ENCODE assay signal across 28 cellular contexts in the genomic region with DNA sequence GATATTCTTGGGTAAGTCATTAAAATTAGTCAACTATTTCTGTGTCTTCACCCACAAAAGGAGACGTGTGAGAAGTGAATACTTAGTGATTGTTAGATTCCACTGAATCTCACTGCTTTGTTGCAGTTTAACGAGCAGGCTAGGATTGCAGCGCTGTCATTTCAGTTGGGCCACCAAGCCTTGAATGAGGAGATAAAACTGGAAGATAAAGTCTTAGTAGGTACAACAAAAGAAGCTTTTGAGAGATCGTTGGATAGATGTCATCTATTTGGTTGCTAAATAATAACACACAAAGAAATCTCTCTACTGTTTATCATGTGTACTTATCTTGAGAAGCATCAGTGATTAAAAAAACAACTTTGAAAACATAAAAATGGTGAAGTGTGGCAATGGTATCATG.
"Had no signal": no experiment of that assay in that cellular context is flagged by ENCODE, and none has a peak within 500 bp of the region (broad histone marks: within the 10 kb centered on the region; RNA-seq: fewer than 3 reads in every experiment).

No MANE protein-coding gene starts in this region.

- H3K4me3 ChIP-seq: heart right ventricle, hepatocyte, left lung, lower lobe of right lung, ovary, prostate gland, sigmoid colon, spleen, suprapubic skin, thoracic aorta, tibial artery, upper lobe of right lung had no signal

- H3K9me3 ChIP-seq: heart right ventricle, left lung, lower lobe of right lung, ovary, prostate gland, sigmoid colon, spleen, suprapubic skin, thoracic aorta, upper lobe of right lung had no signal

- H3K27ac ChIP-seq: heart right ventricle, hepatocyte, left lung, lower lobe of right lung, ovary, prostate gland, sigmoid colon, spleen, suprapubic skin, thoracic aorta, tibial artery, upper lobe of right lung had no signal

- H3K4me1 ChIP-seq: left lung, lower lobe of right lung, prostate gland, spleen, suprapubic skin, upper lobe of right lung had no signal

- H3K36me3 ChIP-seq: heart right ventricle, left lung, lower lobe of right lung, ovary, prostate gland, sigmoid colon, spleen, suprapubic skin, thoracic aorta, tibial artery, upper lobe of right lung had no signal

- H3K36me3 Mint-ChIP-seq: naive B cell; natural killer cell; stimulated activated effector memory CD8-positive, alpha-beta T cell treated with anti-CD3 and anti-CD28 coated beads, Interleukin-12 subunit alpha, Interleukin-12 subunit beta, amount 100 ng/mL, for 72 hours had no signal

- H3K4me3 Mint-ChIP-seq: naive B cell; natural killer cell; nephron progenitor cell; stimulated activated effector memory CD8-positive, alpha-beta T cell treated with anti-CD3 and anti-CD28 coated beads, Interleukin-12 subunit alpha, Interleukin-12 subunit beta, amount 100 ng/mL, for 72 hours; stimulated activated naive CD8-positive, alpha-beta T cell treated with anti-CD3 and anti-CD28 coated beads, Interleukin-15, Interleukin-2, amounts not matched to agents 100 ng/mL and 50 ng/mL, for 24 hours had no signal

- DNase-seq: heart right ventricle; kidney glomerular epithelial cell; left colon; left lung; lower lobe of right lung; mammary epithelial cell; mesenchymal stem cell; naive B cell; natural killer cell; nephron progenitor cell; ovary; posterior cingulate gyrus; retina; right cardiac atrium; sigmoid colon; small intestine; spleen; stimulated activated CD4-positive, alpha-beta T cell treated with anti-CD3 and anti-CD28 coated beads, Interleukin-4, amount 100 ng/mL, for 24 hours; stimulated activated naive CD4-positive, alpha-beta T cell; tibial artery; trophoblast cell; upper lobe of right lung had no signal

- H3K27me3 ChIP-seq: heart right ventricle, left lung, ovary, sigmoid colon, spleen, suprapubic skin, tibial artery, upper lobe of right lung had no signal

- H3K9me3 Mint-ChIP-seq: naive B cell; natural killer cell; nephron progenitor cell; stimulated activated effector memory CD8-positive, alpha-beta T cell treated with anti-CD3 and anti-CD28 coated beads, Interleukin-12 subunit alpha, Interleukin-12 subunit beta, amount 100 ng/mL, for 72 hours; stimulated activated naive CD8-positive, alpha-beta T cell treated with anti-CD3 and anti-CD28 coated beads, Interleukin-15, Interleukin-2, amounts not matched to agents 100 ng/mL and 50 ng/mL, for 24 hours had no signal

- ATAC-seq: heart right ventricle; left colon; left lung; lower lobe of right lung; right cardiac atrium; stimulated activated effector memory CD8-positive, alpha-beta T cell treated with anti-CD3 and anti-CD28 coated beads, Interleukin-12 subunit alpha, Interleukin-12 subunit beta, amount 100 ng/mL, for 72 hours; upper lobe of right lung had no signal

- H3K27ac Mint-ChIP-seq: natural killer cell; nephron progenitor cell; stimulated activated effector memory CD8-positive, alpha-beta T cell treated with anti-CD3 and anti-CD28 coated beads, Interleukin-12 subunit alpha, Interleukin-12 subunit beta, amount 100 ng/mL, for 72 hours; stimulated activated naive CD8-positive, alpha-beta T cell treated with anti-CD3 and anti-CD28 coated beads, Interleukin-15, Interleukin-2, amounts not matched to agents 100 ng/mL and 50 ng/mL, for 24 hours had no signal

- H3K4me1 Mint-ChIP-seq: naive B cell; natural killer cell; nephron progenitor cell; stimulated activated effector memory CD8-positive, alpha-beta T cell treated with anti-CD3 and anti-CD28 coated beads, Interleukin-12 subunit alpha, Interleukin-12 subunit beta, amount 100 ng/mL, for 72 hours had no signal
